Comparison of ENCODE assay signal across 1 cellular context in the genomic region with DNA sequence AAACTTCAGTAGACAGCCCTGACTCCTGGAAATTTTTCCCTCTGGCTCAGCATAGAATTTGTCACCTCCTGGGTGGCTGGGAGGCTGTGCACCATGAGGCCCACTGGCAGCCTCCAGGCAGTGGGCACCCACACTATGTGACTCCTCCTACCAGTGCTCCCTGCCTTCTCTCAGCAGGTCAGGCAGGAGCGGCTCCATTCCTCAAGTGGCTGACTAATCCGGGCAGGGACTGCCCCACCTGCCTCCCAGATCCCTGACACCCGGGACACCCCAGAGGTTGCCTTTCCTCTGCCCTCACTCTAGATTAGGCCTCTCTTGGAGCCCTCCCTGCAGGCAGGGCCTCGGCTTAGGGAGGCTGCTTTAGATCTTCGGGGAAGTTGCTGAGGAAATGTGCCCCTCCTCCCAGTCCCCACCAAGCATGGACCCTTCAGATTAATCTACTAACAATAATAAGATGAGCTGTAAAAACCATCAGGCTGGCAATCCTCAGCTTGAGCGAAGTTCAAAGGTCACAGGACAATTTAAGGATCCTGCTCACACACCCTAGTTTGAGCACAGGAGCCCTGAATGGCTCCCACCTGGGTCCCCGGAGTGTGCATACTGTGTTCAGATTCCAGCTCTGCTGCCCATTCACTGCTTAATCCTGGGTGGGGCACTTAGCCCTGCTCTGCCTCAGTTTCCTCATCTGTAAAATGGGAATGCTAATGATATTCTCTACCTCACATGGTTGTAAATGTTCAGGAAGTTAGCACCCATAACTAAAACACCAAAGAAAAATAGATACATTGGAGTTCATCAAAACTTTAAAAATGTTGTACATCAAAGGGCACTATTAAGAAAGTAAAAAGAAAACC.
TF ChIP-seq lines count a peak whose summit lies in the region.

No MANE protein-coding gene starts in this region.

TF ChIP-seq in HCT116, 20 proteins besides CTCF, POLR2A, EP300 and RAD21:
- TF ChIP-seq EGR1 (IDR thresholded peaks at IDR 0.05; ENCODE audit: low read depth) (no peak), YY1 (IDR thresholded peaks at IDR 0.05; ENCODE audit: extremely low read depth, insufficient replicate concordance, low read depth, low read length) (no peak), JUND (IDR thresholded peaks at IDR 0.05) (no peak; the same call in 1 of the 2 replicates), SRF (IDR thresholded peaks at IDR 0.05; ENCODE audit: low read depth) (no peak), ATF3 (IDR thresholded peaks at IDR 0.05) (no peak), TCF7L2 (IDR thresholded peaks at IDR 0.05; ENCODE audit: borderline replicate concordance, extremely low read depth, insufficient read depth, insufficient read length) (no peak)
- TF ChIP-seq, protein P1, sequence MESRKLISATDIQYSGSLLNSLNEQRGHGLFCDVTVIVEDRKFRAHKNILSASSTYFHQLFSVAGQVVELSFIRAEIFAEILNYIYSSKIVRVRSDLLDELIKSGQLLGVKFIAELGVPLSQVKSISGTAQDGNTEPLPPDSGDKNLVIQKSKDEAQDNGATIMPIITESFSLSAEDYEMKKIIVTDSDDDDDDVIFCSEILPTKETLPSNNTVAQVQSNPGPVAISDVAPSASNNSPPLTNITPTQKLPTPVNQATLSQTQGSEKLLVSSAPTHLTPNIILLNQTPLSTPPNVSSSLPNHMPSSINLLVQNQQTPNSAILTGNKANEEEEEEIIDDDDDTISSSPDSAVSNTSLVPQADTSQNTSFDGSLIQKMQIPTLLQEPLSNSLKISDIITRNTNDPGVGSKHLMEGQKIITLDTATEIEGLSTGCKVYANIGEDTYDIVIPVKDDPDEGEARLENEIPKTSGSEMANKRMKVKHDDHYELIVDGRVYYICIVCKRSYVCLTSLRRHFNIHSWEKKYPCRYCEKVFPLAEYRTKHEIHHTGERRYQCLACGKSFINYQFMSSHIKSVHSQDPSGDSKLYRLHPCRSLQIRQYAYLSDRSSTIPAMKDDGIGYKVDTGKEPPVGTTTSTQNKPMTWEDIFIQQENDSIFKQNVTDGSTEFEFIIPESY (IDR thresholded peaks at IDR 0.05; ENCODE audit: extremely low read depth, insufficient replicate concordance, low read length): no peak
- TF ChIP-seq, protein P2, sequence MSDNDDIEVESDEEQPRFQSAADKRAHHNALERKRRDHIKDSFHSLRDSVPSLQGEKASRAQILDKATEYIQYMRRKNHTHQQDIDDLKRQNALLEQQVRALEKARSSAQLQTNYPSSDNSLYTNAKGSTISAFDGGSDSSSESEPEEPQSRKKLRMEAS (IDR thresholded peaks at IDR 0.05): 0 out of 2 replicates have a peak, but pooled peaks have one; percentile 9
